8 cellular contexts compared by ENCODE assay signal in the genomic region with DNA sequence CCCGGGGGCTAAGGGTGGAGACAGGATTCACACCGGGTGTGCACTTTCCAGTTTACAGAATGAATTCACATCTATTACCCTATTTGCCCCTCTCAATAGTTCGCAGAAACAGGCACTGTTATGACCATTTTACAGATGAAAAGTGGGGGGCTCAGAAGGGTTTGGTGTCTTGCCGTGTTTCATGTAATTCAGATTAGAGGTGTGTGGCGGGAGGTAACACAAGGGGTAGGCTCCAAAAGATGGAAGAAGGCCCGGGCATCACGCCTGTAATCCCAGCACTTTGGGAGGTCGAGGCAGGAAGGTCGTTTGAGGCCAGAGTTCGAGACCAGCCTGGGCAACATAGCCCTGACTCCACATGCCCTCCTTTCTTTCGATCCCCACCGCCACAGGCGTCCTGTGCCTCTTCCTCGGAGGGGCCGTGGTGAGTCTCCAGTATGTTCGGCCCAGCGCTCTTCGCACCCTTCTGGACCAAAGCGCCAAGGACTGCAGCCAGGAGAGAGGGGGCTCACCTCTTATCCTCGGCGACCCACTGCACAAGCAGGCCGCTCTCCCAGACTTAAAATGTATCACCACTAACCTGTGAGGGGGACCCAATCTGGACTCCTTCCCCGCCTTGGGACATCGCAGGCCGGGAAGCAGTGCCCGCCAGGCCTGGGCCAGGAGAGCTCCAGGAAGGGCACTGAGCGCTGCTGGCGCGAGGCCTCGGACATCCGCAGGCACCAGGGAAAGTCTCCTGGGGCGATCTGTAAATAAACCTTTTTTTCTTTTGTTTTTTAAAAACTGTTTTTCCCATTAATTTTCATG. TPM values are rescaled to one million over a fixed set of nuclear protein-coding genes. Genes with fewer than 3 reads are reported as not detected.
DNase-seq lines count a peak whose midpoint lies in the region; ATAC-seq and TF ChIP-seq lines count a peak whose summit lies in the region.

No MANE protein-coding gene starts in this region.

- no peaks in the 10 kb centered on the region for H3K79me2 ChIP-seq in HCT116 (ENCODE audit: insufficient read depth, low read length)

- H3K4me2 ChIP-seq in HCT116 (ENCODE audit: low read length), result peak overlapping the region; percentile 34

- RAD21 ChIA-PET in HCT116 (lab: Charles Lee; ENCODE audit: low non-redundant PET in 1 of 2, low total read pairs in 2 of 2, uncharacterized antibody in 2 of 2, unreplicated experiment in 2 of 2), result interaction anchor here in 1 of 2 experiments (1.1 kb wide), 1 partner anchor 9 kb away, joined by 4 read pairs; no protein-coding TSS in a partner anchor

- DNase-seq in AG04450 (ENCODE audit: low read depth, low spot score) (no peak), HCT116 (ENCODE audit: low read depth, low spot score) (no peak), ascending aorta (ENCODE audit: low spot score in 2 of 2) (no peak), naive B cell (no peak), NCI-H2107 treated with DMSO at 0.1 percent for 48 hours (lab: John Stamatoyannopoulos, UW; ENCODE audit: unreplicated experiment) (no peak), OCI-M2 (lab: John Stamatoyannopoulos, UW; ENCODE audit: unreplicated experiment) (no peak), SW480 (ENCODE audit: low spot score) (no peak)

- H3K9ac ChIP-seq in HCT116 (ENCODE audit: low read length), result no peak overlapping the region

- BruUV-seq in HCT116 (replicated peaks; lab: Mats Ljungman, UMichigan), result no TSS peak

- peak overlapping the region in 1 of 6 donors; percentile 83 for H3K27ac Mint-ChIP-seq in naive B cell

- no peaks in the 10 kb centered on the region for H3K9me2 ChIP-seq in HCT116 (ENCODE audit: insufficient read depth)

- H3K4me3 Mint-ChIP-seq in naive B cell, result peak overlapping the region; percentile 61 to 94 (median 88)

- H3K36me3 Mint-ChIP-seq in naive B cell, result peaks cover 0 to 8% of the 10 kb centered on the region in 2 donors

- POLR2A ChIA-PET in AG04450 (lab: Yijun Ruan, JAX), result interaction anchor here (0.7 kb wide), 1 partner anchor 51 kb away, joined by 3 read pairs; no protein-coding TSS in a partner anchor
- POLR2A ChIA-PET in HCT116 (lab: Charles Lee), result interaction anchor here (1.4 kb wide), 1 partner anchor 13 kb away, joined by 3 read pairs; a partner anchor contains a TSS

- H4K20me1 ChIP-seq in HCT116 (ENCODE audit: insufficient read depth), result no peaks in the 10 kb centered on the region

- H2AFZ ChIP-seq in HCT116 (ENCODE audit: low read depth, low read length, poor library complexity, severe bottlenecking), result no peak overlapping the region

- peaks cover 73 to 91% (median 89%) of the 10 kb centered on the region in 3 donors for H3K27me3 Mint-ChIP-seq in naive B cell

- no peak for TF ChIP-seq RAD21 in HCT116 (IDR thresholded peaks at IDR 0.05; ENCODE audit: low read depth)

- ATAC-seq in HCT116, result peak; percentile 52
- peak; percentile 11 to 12 for ATAC-seq in naive B cell (ENCODE audit: low read depth in 2 of 2)
- ATAC-seq in HG03025 (IDR thresholded peaks at IDR 0.05; ENCODE audit: low FRiP score, unreplicated experiment), result no peak

- H3K27me3 ChIP-seq in AG04450 (ENCODE audit: control insufficient read depth, insufficient read depth, low read length) (peaks cover 52% of the 10 kb centered on the region), HCT116 (ENCODE audit: insufficient read depth, low read length) (no peaks in the 10 kb centered on the region), ascending aorta (peaks cover 11% of the 10 kb centered on the region)

- no peaks in the 10 kb centered on the region for H3K36me3 ChIP-seq in HCT116 (ENCODE audit: control insufficient read depth in 1 of 2, insufficient read depth in 2 of 2, low read length in 2 of 2)
- no peaks in the 10 kb centered on the region for H3K36me3 ChIP-seq in ascending aorta

- H3K4me1 ChIP-seq in HCT116 (ENCODE audit: control insufficient read depth in 1 of 2, insufficient read depth in 2 of 2, low read length in 2 of 2) (peaks cover 2 to 15% of the 10 kb centered on the region in 2 experiments; a peak in 3 of 4 replicates), ascending aorta (peaks cover 7 to 18% of the 10 kb centered on the region in 2 donors)

- H3K9me3 Mint-ChIP-seq in naive B cell, result peaks cover 0 to 3% (median 0%) of the 10 kb centered on the region in 7 donors

- H3K4me3 ChIP-seq in AG04450 (ENCODE audit: low read depth, low read length) (peak overlapping the region; percentile 7; the same call in 1 of the 2 replicates), HCT116 (replicated peaks in 1 of 2; ENCODE audit: low read depth in 1 of 2, low read length in 2 of 2) (no peak overlapping the region), ascending aorta (peak overlapping the region; percentile 43 to 56)

- intact Hi-C loops in HCT116 (cut with micrococcal nuclease), result no loop called here
- intact Hi-C loops in ascending aorta (cut with DNase I), result no loop called here

- CTCF ChIA-PET in AG04450 (lab: Charles Lee), result interaction anchor here (0.6 to 1.9 kb wide), 56 partner anchors 9 to 1185 kb away, joined by 3 to 37 read pairs (median 6); a partner anchor contains a TSS
- CTCF ChIA-PET in HCT116 (lab: Charles Lee), result interaction anchor here (0.6 to 1.9 kb wide), 26 partner anchors 8 to 476 kb away, joined by 3 to 60 read pairs (median 6); a partner anchor contains a TSS

- peaks cover 37 to 55% (median 54%) of the 10 kb centered on the region in 3 donors for H3K4me1 Mint-ChIP-seq in naive B cell

- TF ChIP-seq POLR2A in HCT116 (IDR thresholded peaks at IDR 0.05; ENCODE audit: borderline replicate concordance, extremely low read depth, insufficient read depth, insufficient read length), result no peak

- H3K9me3 ChIP-seq in AG04450 (ENCODE audit: control insufficient read depth, insufficient read depth, low read length) (no peaks in the 10 kb centered on the region; the same call in 1 of the 2 replicates), HCT116 (ENCODE audit: control insufficient read depth in 1 of 2, insufficient read depth in 1 of 2, low read depth in 1 of 2, low read length in 2 of 2) (no peaks in the 10 kb centered on the region), ascending aorta (no peaks in the 10 kb centered on the region)

- TF ChIP-seq CTCF in AG04450 (IDR thresholded peaks at IDR 0.05; ENCODE audit: low read depth, low read length), result no peak
- no peak for TF ChIP-seq CTCF in HCT116 (IDR thresholded peaks at IDR 0.05 in 2 of 3, conservative IDR thresholded peaks at IDR 0.05 in 1 of 3; ENCODE audit: borderline replicate concordance in 1 of 3, insufficient read depth in 1 of 3, low read depth in 2 of 3, low read length in 2 of 3)
- TF ChIP-seq CTCF in ascending aorta (IDR thresholded peaks at IDR 0.05), result no peak

- H3K27ac ChIP-seq in AG04450 (ENCODE audit: low read depth, low read length) (no peak overlapping the region), HCT116 (ENCODE audit: low read depth, low read length) (no peak overlapping the region), ascending aorta (no peak overlapping the region)

TF ChIP-seq in HCT116, 20 proteins besides CTCF, POLR2A, EP300 and RAD21 (continues in another document):
- no peak for TF ChIP-seq FOSL1 (IDR thresholded peaks at IDR 0.05; ENCODE audit: low read depth)
- TF ChIP-seq YY1 (IDR thresholded peaks at IDR 0.05; ENCODE audit: extremely low read depth, insufficient replicate concordance, low read depth, low read length), result no peak
- TF ChIP-seq, protein P1, sequence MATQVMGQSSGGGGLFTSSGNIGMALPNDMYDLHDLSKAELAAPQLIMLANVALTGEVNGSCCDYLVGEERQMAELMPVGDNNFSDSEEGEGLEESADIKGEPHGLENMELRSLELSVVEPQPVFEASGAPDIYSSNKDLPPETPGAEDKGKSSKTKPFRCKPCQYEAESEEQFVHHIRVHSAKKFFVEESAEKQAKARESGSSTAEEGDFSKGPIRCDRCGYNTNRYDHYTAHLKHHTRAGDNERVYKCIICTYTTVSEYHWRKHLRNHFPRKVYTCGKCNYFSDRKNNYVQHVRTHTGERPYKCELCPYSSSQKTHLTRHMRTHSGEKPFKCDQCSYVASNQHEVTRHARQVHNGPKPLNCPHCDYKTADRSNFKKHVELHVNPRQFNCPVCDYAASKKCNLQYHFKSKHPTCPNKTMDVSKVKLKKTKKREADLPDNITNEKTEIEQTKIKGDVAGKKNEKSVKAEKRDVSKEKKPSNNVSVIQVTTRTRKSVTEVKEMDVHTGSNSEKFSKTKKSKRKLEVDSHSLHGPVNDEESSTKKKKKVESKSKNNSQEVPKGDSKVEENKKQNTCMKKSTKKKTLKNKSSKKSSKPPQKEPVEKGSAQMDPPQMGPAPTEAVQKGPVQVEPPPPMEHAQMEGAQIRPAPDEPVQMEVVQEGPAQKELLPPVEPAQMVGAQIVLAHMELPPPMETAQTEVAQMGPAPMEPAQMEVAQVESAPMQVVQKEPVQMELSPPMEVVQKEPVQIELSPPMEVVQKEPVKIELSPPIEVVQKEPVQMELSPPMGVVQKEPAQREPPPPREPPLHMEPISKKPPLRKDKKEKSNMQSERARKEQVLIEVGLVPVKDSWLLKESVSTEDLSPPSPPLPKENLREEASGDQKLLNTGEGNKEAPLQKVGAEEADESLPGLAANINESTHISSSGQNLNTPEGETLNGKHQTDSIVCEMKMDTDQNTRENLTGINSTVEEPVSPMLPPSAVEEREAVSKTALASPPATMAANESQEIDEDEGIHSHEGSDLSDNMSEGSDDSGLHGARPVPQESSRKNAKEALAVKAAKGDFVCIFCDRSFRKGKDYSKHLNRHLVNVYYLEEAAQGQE (IDR thresholded peaks at IDR 0.05; ENCODE audit: low read depth), result no peak
- no peak for TF ChIP-seq POLR2AphosphoS5 (IDR thresholded peaks at IDR 0.05; ENCODE audit: low read depth, low read length)
- no peak for TF ChIP-seq SP1 (IDR thresholded peaks at IDR 0.05; ENCODE audit: low read depth)

RNA-seq across cellular contexts. Expression of a gene that starts 3.4 kb away (rescaled TPM):
- polyA plus RNA-seq in AG04450 (2011; rRNA removed) (not detected in 2 replicates), naive B cell (ENCODE audit: low read depth in 6 of 6) (not detected)
- not detected in 2 replicates for polyA minus RNA-seq in AG04450 (2011; rRNA and poly(A)+ RNA removed)
- total RNA-seq in HCT116 (2021; ENCODE audit: unreplicated experiment) (not detected), ascending aorta (0.32 TPM)
- 0.13 and 0.16 TPM in 2 replicates for polyA plus RNA-seq in HCT116 (2012)

RNA-seq across cellular contexts. Expression of a gene that starts 3.6 kb away (rescaled TPM):
- 0.02 TPM in 1 of 2 replicates, not detected in the other for polyA plus RNA-seq in AG04450 (2011; rRNA removed)
- 0.05 TPM in 1 of 2 replicates, not detected in the other for polyA minus RNA-seq in AG04450 (2011; rRNA and poly(A)+ RNA removed)
- 0.44 TPM for total RNA-seq in HCT116 (2021; ENCODE audit: unreplicated experiment)
- polyA plus RNA-seq in HCT116 (2012), result 0.44 and 0.57 TPM in 2 replicates
- 2.3 TPM for total RNA-seq in ascending aorta
- under 1 TPM in 1 of 6 donors, not detected in 5; 0.08 TPM for polyA plus RNA-seq in naive B cell (ENCODE audit: low read depth in 6 of 6)

RNA-seq across cellular contexts. Expression of a gene that starts 12.2 kb away (rescaled TPM):
- polyA plus RNA-seq in AG04450 (2011; rRNA removed) (not detected in 2 replicates), naive B cell (ENCODE audit: low read depth in 6 of 6) (not detected)
- not detected in 2 replicates for polyA minus RNA-seq in AG04450 (2011; rRNA and poly(A)+ RNA removed)
- total RNA-seq in HCT116 (2021; ENCODE audit: unreplicated experiment) (2.3 TPM), ascending aorta (4.2 TPM)
- polyA plus RNA-seq in HCT116 (2012), result 1.3 and 1.4 TPM in 2 replicates

RNA-seq across cellular contexts. Expression of a gene that starts 12.3 kb away (rescaled TPM):
- not detected in 2 replicates for polyA plus RNA-seq in AG04450 (2011; rRNA removed)
- polyA minus RNA-seq in AG04450 (2011; rRNA and poly(A)+ RNA removed), result not detected in 2 replicates
- 19.6 TPM for total RNA-seq in HCT116 (2021; ENCODE audit: unreplicated experiment)
- 11.1 and 11.3 TPM in 2 replicates for polyA plus RNA-seq in HCT116 (2012)
- 2.7 TPM for total RNA-seq in ascending aorta
- 1 to 10 TPM in 3 of 6 donors, under 1 TPM in 3; 0.29 to 4.2 (median 1.3) TPM for polyA plus RNA-seq in naive B cell (ENCODE audit: low read depth in 6 of 6)

Comparison
In these comparisons a context has a peak if more than half of its experiments do, and no peak if none do; other contexts are left out.
1. H3K4me3 ChIP-seq: peak in AG04450 (single experiment) and ascending aorta (2 of 2); none in HCT116 (0 of 2).